In the genomic region with DNA sequence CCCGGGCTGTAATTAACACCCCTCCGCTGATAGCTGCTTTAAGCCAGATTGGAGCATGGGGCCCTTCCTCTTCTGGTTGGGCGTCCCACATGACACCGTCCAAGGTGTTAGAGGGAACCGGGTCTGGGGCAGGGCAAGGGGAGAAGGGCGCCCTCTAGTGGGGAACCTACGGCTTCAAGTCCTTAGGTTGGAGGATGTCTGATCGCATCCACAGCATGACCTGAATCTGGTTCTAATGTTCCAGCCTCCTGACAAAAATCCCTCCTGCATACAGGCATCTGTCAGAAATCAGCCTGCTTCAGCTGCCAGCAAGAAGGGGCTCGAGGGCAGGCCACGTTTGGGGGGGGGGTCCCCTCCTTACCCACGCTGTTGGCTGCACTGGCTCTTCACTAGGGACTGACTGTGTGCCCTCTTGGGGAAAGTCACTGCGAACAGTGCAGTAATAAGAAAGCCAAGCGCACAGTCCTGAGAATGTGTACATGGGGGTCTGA, we compare ENCODE assay signal across 8 cellular contexts.
DNase-seq lines count a peak whose midpoint lies in the region; ATAC-seq and TF ChIP-seq lines count a peak whose summit lies in the region.

No MANE protein-coding gene starts in this region.

- H3K27me3 ChIP-seq in HL-60 (ENCODE audit: insufficient read depth, poor library complexity, severe bottlenecking) (no peaks in the 10 kb centered on the region), body of pancreas (no peaks in the 10 kb centered on the region)

- no peaks in the 10 kb centered on the region for H3K36me3 ChIP-seq in body of pancreas (replicated peaks in 1 of 2; ENCODE audit: insufficient read depth in 1 of 2, low read depth in 2 of 2)

- H3K27ac Mint-ChIP-seq in stimulated activated effector memory CD8-positive, alpha-beta T cell treated with anti-CD3 and anti-CD28 coated beads, Interleukin-12 subunit alpha, Interleukin-12 subunit beta, amount 100 ng/mL, for 72 hours, result no peak overlapping the region

- no peak for TF ChIP-seq POLR2A in body of pancreas (IDR thresholded peaks at IDR 0.05)

- H3K36me3 Mint-ChIP-seq in stimulated activated effector memory CD8-positive, alpha-beta T cell treated with anti-CD3 and anti-CD28 coated beads, Interleukin-12 subunit alpha, Interleukin-12 subunit beta, amount 100 ng/mL, for 72 hours, result no peaks in the 10 kb centered on the region

- no peaks in the 10 kb centered on the region for H3K9me3 Mint-ChIP-seq in stimulated activated effector memory CD8-positive, alpha-beta T cell treated with anti-CD3 and anti-CD28 coated beads, Interleukin-12 subunit alpha, Interleukin-12 subunit beta, amount 100 ng/mL, for 72 hours

- ATAC-seq in body of pancreas, result peak; percentile 40
- peak; percentile 56 for ATAC-seq in stimulated activated effector memory CD8-positive, alpha-beta T cell treated with anti-CD3 and anti-CD28 coated beads, Interleukin-12 subunit alpha, Interleukin-12 subunit beta, amount 100 ng/mL, for 72 hours
- no peak for ATAC-seq in GM18868 (IDR thresholded peaks at IDR 0.05; ENCODE audit: unreplicated experiment)

- H3K27ac ChIP-seq in HL-60 (replicated peaks), result no peak overlapping the region
- no peak overlapping the region for H3K27ac ChIP-seq in body of pancreas

- peak; percentile 50 for TF ChIP-seq CTCF in HL-60 (IDR thresholded peaks at IDR 0.05; ENCODE audit: insufficient read depth, low read length)
- TF ChIP-seq CTCF in body of pancreas (IDR thresholded peaks at IDR 0.05), result peak in 6 of 7 experiments; percentile 22 to 48 (median 34)

- intact Hi-C loops in body of pancreas (cut with DNase I), result no loop called here

- peak; percentile 40 for DNase-seq in EH (ENCODE audit: low read depth)
- DNase-seq in HL-60 (ENCODE audit: low read depth in 1 of 2, low spot score in 1 of 2), result peak; percentile 54 to 66
- DNase-seq in RPMI7951 (ENCODE audit: low read depth), result peak; percentile 16
- peak; percentile 20 to 38 (median 32) for DNase-seq in body of pancreas
- peak; percentile 86 for DNase-seq in left kidney (ENCODE audit: low read depth, low spot score)
- DNase-seq in stimulated activated effector memory CD8-positive, alpha-beta T cell treated with anti-CD3 and anti-CD28 coated beads, Interleukin-12 subunit alpha, Interleukin-12 subunit beta, amount 100 ng/mL, for 72 hours (ENCODE audit: low spot score in 2 of 2), result peak; percentile 24 to 73
- DNase-seq in NCI-H510A treated with DMSO at 0.1 percent for 48 hours (lab: John Stamatoyannopoulos, UW), result no peak

- no peaks in the 10 kb centered on the region for H3K4me1 ChIP-seq in body of pancreas

- 27 to 33% methylated on average over 10 to 13 of the region's 13 CpGs for WGBS in body of pancreas, 2 donors

- no peak overlapping the region for H3K4me3 Mint-ChIP-seq in stimulated activated effector memory CD8-positive, alpha-beta T cell treated with anti-CD3 and anti-CD28 coated beads, Interleukin-12 subunit alpha, Interleukin-12 subunit beta, amount 100 ng/mL, for 72 hours

- no peaks in the 10 kb centered on the region for H3K4me1 Mint-ChIP-seq in stimulated activated effector memory CD8-positive, alpha-beta T cell treated with anti-CD3 and anti-CD28 coated beads, Interleukin-12 subunit alpha, Interleukin-12 subunit beta, amount 100 ng/mL, for 72 hours

- H3K9me3 ChIP-seq in body of pancreas, result no peaks in the 10 kb centered on the region

- H3K4me3 ChIP-seq in HL-60 (replicated peaks; ENCODE audit: insufficient read depth, low read length), result no peak overlapping the region
- H3K4me3 ChIP-seq in body of pancreas, result no peak overlapping the region
